8 cellular contexts compared by ENCODE assay signal in genomic region chr3:105912891-105913290, GRCh38.
"Had no signal": no experiment of that assay in that cellular context is flagged by ENCODE, and none has a peak within 500 bp of the region (broad histone marks: within the 10 kb centered on the region; RNA-seq: fewer than 3 reads in every experiment).

No MANE protein-coding gene starts in this region.

- ATAC-seq: HepG2, K562 had no signal

- H3K4me3 ChIP-seq: K562 had no signal

- H3K27ac ChIP-seq: HL-60, KMS-11 had no signal

- H3K27ac Mint-ChIP-seq: IgD-negative memory B cell had no signal

- DNase-seq: IMR-90, KBM-7, KG1 had no signal

- H3K27me3 Mint-ChIP-seq: IgD-negative memory B cell had no signal

- H3K4me3 Mint-ChIP-seq: IgD-negative memory B cell had no signal
